In genomic region chr9:3433754-3434153, GRCh38 we compare ENCODE assay signal across 24 cellular contexts.
DNase-seq lines count a peak whose midpoint lies in the region; ATAC-seq and TF ChIP-seq lines count a peak whose summit lies in the region.
"Had no signal": no experiment of that assay in that cellular context is flagged by ENCODE, and none has a peak within 500 bp of the region (broad histone marks: within the 10 kb centered on the region; RNA-seq: fewer than 3 reads in every experiment).

No MANE protein-coding gene starts in this region.

- BruUV-seq in MCF 10A (replicated peaks; lab: Mats Ljungman, UMichigan): no TSS peak

- intact Hi-C loops in MCF 10A (cut with micrococcal nuclease): no loop called here
- intact Hi-C loops in breast epithelium (cut with DNase I; ENCODE audit: low total_unique reads): no loop called here
- intact Hi-C loops in psoas muscle (cut with DNase I): loop anchor here in 1 of 2 donors (1.0 kb wide), 1 partner anchor 24 kb away; no protein-coding TSS in a partner anchor

- POLR2A ChIA-PET in MCF 10A (lab: Yijun Ruan, JAX): interaction anchor here (1.4 kb wide), 3 partner anchors 8 to 94 kb away, joined by 4 to 8 read pairs (median 4); no protein-coding TSS in a partner anchor

- no peak for TF ChIP-seq POLR2A in breast epithelium (IDR thresholded peaks at IDR 0.05)

- 95 to 99% (median 96%) methylated on average over 4 of the region's 4 CpGs for WGBS in psoas muscle, 3 donors

- CTCF ChIA-PET in MCF 10A (lab: Yijun Ruan, JAX): interaction anchor here (0.6 to 2.4 kb wide), 4 partner anchors 11 to 594 kb away, joined by 3 to 10 read pairs (median 3); no protein-coding TSS in a partner anchor

- ATAC-seq in left lobe of liver (peak; percentile 66), psoas muscle (no peak)
- ATAC-seq: GM12878 had no signal

- no peak for DNase-seq in MCF 10A (ENCODE audit: unreplicated experiment)
- no peak for DNase-seq in breast epithelium (ENCODE audit: low spot score in 2 of 2)
- peak; percentile 72 for DNase-seq in LNCaP clone FGC (ENCODE audit: low read depth)
- no peak for DNase-seq in left lobe of liver (ENCODE audit: low spot score)
- no peak for DNase-seq in psoas muscle
- DNase-seq in stimulated activated CD4-positive, alpha-beta T cell treated with anti-CD3 and anti-CD28 coated beads, Interleukin-1b, Interleukin-23, amount 100 ng/mL, for 48 hours: no peak
- DNase-seq in stimulated activated naive CD4-positive, alpha-beta T cell treated with Interleukin-2 at 50 U/mL for 16 hours (lab: John Stamatoyannopoulos, UW): no peak
- DNase-seq: 8988T; ACHN; BE2C; C1 segment of cervical spinal cord; CD4-positive, alpha-beta memory T cell; CD4-positive, CD25-positive, alpha-beta regulatory T cell; CD8-positive, alpha-beta memory T cell; COR-L47; DMS 273 treated with DMSO at 0.1 percent for 48 hours; DMS153; DMS53; DMS79; DND-41; EL; GDM1 had no signal

- no peak for TF ChIP-seq CTCF in MCF 10A (IDR thresholded peaks at IDR 0.05; ENCODE audit: unreplicated experiment)
- TF ChIP-seq CTCF in breast epithelium (IDR thresholded peaks at IDR 0.05): no peak
- no peak for TF ChIP-seq CTCF in LNCaP clone FGC (IDR thresholded peaks at IDR 0.05; ENCODE audit: control insufficient read depth, extremely low read depth, insufficient read depth)
- no peak for TF ChIP-seq CTCF in psoas muscle (IDR thresholded peaks at IDR 0.05)

- H3K27me3 Mint-ChIP-seq in MCF 10A (ENCODE audit: insufficient read depth, unreplicated experiment): no peaks in the 10 kb centered on the region
- H3K27me3 Mint-ChIP-seq: CD4-positive, alpha-beta memory T cell; CD4-positive, CD25-positive, alpha-beta regulatory T cell; CD8-positive, alpha-beta memory T cell had no signal

- peaks cover 6% of the 10 kb centered on the region for H3K9me3 Mint-ChIP-seq in MCF 10A (ENCODE audit: unreplicated experiment)
- H3K9me3 Mint-ChIP-seq: CD4-positive, alpha-beta memory T cell; CD8-positive, alpha-beta memory T cell had no signal

- H3K9me3 ChIP-seq in breast epithelium (no peaks in the 10 kb centered on the region), psoas muscle (no peaks in the 10 kb centered on the region)
- H3K9me3 ChIP-seq: BE2C, BLaER1 had no signal

- H3K4me3 ChIP-seq in breast epithelium (no peak overlapping the region), LNCaP clone FGC (ENCODE audit: low read depth, low read length) (no peak overlapping the region), psoas muscle (peak overlapping the region; percentile 2)
- H3K4me3 ChIP-seq: BLaER1, GM12878 had no signal

- H3K4me1 Mint-ChIP-seq in MCF 10A (ENCODE audit: insufficient read depth, unreplicated experiment): peaks cover 15% of the 10 kb centered on the region

- H3K27ac Mint-ChIP-seq in MCF 10A (ENCODE audit: low read depth, unreplicated experiment): peak overlapping the region; percentile 22
- H3K27ac Mint-ChIP-seq: CD4-positive, alpha-beta memory T cell; CD4-positive, CD25-positive, alpha-beta regulatory T cell; CD8-positive, alpha-beta memory T cell had no signal

- H3K36me3 ChIP-seq in breast epithelium: no peaks in the 10 kb centered on the region
- H3K36me3 ChIP-seq in psoas muscle (ENCODE audit: insufficient read depth in 1 of 2, low read depth in 1 of 2): no peaks in the 10 kb centered on the region
- H3K36me3 ChIP-seq: BE2C had no signal

- H3K4me3 Mint-ChIP-seq in MCF 10A (ENCODE audit: unreplicated experiment): no peak overlapping the region
- H3K4me3 Mint-ChIP-seq: CD4-positive, alpha-beta memory T cell; CD4-positive, CD25-positive, alpha-beta regulatory T cell; CD8-positive, alpha-beta memory T cell had no signal

- H3K27me3 ChIP-seq in breast epithelium (no peaks in the 10 kb centered on the region), psoas muscle (ENCODE audit: insufficient read depth in 3 of 3, low read length in 2 of 3) (no peaks in the 10 kb centered on the region)
- H3K27me3 ChIP-seq: BE2C, BLaER1 had no signal

- H3K4me1 ChIP-seq in breast epithelium (no peaks in the 10 kb centered on the region), psoas muscle (peaks cover 29% of the 10 kb centered on the region)
- H3K4me1 ChIP-seq: BLaER1 had no signal

- H3K27ac ChIP-seq in breast epithelium (no peak overlapping the region), psoas muscle (no peak overlapping the region)
- H3K27ac ChIP-seq: BLaER1 had no signal

- H3K36me3 Mint-ChIP-seq in MCF 10A (ENCODE audit: insufficient read depth, unreplicated experiment): peaks cover 6% of the 10 kb centered on the region
